Comparison of ENCODE assay signal across 9 cellular contexts in the genomic region with DNA sequence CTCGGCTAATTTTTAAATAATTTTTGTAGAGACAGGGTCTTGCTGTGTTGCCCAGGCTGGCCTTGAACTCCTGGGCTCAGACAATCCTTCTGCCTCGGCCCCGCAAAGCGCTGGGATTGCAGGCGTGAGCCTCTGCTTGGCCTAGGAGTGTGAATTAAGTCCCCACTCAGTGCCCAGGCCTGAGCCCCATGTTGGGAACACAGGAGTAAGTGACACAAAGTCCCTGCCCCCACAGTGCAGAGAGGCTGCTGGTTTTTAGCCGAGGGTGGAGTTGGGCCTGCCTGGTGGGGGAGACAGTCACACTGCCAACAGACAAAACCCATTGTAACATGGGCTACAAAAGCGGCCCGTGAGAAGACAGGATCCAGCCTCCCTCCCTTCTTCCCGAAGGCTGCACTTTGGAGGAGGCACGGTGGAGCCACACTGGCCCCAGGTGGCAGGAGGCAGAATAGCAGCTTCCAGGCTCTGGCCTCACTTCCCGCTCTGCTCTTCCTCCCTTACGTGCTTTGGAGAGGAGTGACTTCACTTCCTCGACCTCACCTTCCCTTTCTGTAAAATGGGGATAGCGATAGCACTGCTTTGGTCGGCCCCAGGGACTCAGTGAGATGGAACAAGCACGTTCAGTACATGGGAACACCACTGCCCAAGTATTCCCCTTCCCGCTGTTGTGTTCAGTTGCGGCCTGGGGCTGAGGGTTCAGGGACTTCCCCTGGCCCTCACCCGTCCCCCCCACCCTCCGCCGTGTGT. TPM values are rescaled to one million over a fixed set of nuclear protein-coding genes. Genes with fewer than 3 reads are reported as not detected.
DNase-seq lines count a peak whose midpoint lies in the region; ATAC-seq and TF ChIP-seq lines count a peak whose summit lies in the region.
"Had no signal": no experiment of that assay in that cellular context is flagged by ENCODE, and none has a peak within 500 bp of the region (broad histone marks: within the 10 kb centered on the region; RNA-seq: fewer than 3 reads in every experiment).

No MANE protein-coding gene starts in this region.

- intact Hi-C loops in body of pancreas (cut with DNase I), result no loop called here

- no peaks in the 10 kb centered on the region for H3K27me3 ChIP-seq in body of pancreas

- no peaks in the 10 kb centered on the region for H3K9me3 ChIP-seq in body of pancreas

- peaks cover 4% of the 10 kb centered on the region for H3K4me1 ChIP-seq in body of pancreas

- no peak overlapping the region for H3K4me3 ChIP-seq in body of pancreas
- H3K4me3 ChIP-seq: skin epidermis had no signal

- DNase-seq in NCI-H1417 treated with DMSO at 0.1 percent for 48 hours (lab: John Stamatoyannopoulos, UW), result peak; percentile 7
- DNase-seq in T-helper 9 cell, result peak; percentile 41
- peak; percentile 74 to 77 (median 76) for DNase-seq in body of pancreas
- DNase-seq in hypothalamus (lab: John Stamatoyannopoulos, UW), result peak in 49 of 51 donors; percentile 15 to 89 (median 65)
- peak; percentile 83 for DNase-seq in retina

- TF ChIP-seq CTCF in GM12872 (IDR thresholded peaks at IDR 0.05; ENCODE audit: insufficient read depth, low read depth, low read length) (peak; percentile 100), body of pancreas (IDR thresholded peaks at IDR 0.05) (peak; percentile 91 to 98 (median 96))

- peaks cover 2 to 7% of the 10 kb centered on the region in 2 donors for H3K36me3 ChIP-seq in body of pancreas (replicated peaks in 1 of 2; ENCODE audit: insufficient read depth in 1 of 2, low read depth in 2 of 2)

- 31 to 43% methylated on average over 12 to 21 of the region's 21 CpGs for WGBS in body of pancreas, 2 donors

- TF ChIP-seq POLR2A in body of pancreas (IDR thresholded peaks at IDR 0.05), result no peak

- ATAC-seq in body of pancreas (peak; percentile 86), HG02588 (IDR thresholded peaks at IDR 0.05; ENCODE audit: unreplicated experiment) (no peak), GM21447 (IDR thresholded peaks at IDR 0.05; ENCODE audit: unreplicated experiment) (no peak)

- no peak overlapping the region for H3K27ac ChIP-seq in body of pancreas

RNA-seq across cellular contexts. Expression of a gene that starts 15.2 kb away (rescaled TPM):
- total RNA-seq in body of pancreas, result 10 to 100 TPM; 41.2 to 66.3 TPM

RNA-seq across cellular contexts. Expression of a gene that starts 47.3 kb away (rescaled TPM):
- 100 to 1,000 TPM; 436 to 761 TPM for total RNA-seq in body of pancreas

Comparison
In these comparisons a context has a peak if more than half of its experiments do, and no peak if none do; other contexts are left out.
1. DNase-seq: peak in every context shown above with its lines; median percentile 83 in retina; 76 in body of pancreas; 65 in hypothalamus; 41 in T-helper 9 cell; 7 in NCI-H1417 treated with DMSO at 0.1 percent for 48 hours.